Comparison of ENCODE assay signal across 11 cellular contexts in genomic region chr14:73283592-73284379, GRCh38. TPM values are rescaled to one million over a fixed set of nuclear protein-coding genes. Genes with fewer than 3 reads are reported as not detected.
DNase-seq lines count a peak whose midpoint lies in the region; ATAC-seq and TF ChIP-seq lines count a peak whose summit lies in the region.
"Had no signal": no experiment of that assay in that cellular context is flagged by ENCODE, and none has a peak within 500 bp of the region (broad histone marks: within the 10 kb centered on the region; RNA-seq: fewer than 3 reads in every experiment).

No MANE protein-coding gene starts in this region.

- DNase-seq in EH (ENCODE audit: low read depth) (peak; percentile 47), NCI-H2227 treated with DMSO at 0.1 percent for 48 hours (lab: John Stamatoyannopoulos, UW) (peak; percentile 63), epithelial cell of esophagus (ENCODE audit: low read depth) (peak; percentile 42), neural crest cell (ENCODE audit: low read depth, low spot score) (no peak)
- no peak for DNase-seq in natural killer cell treated with Interleukin-12 subunit alpha and Interleukin-12 subunit beta and Interleukin-15 and Interleukin-18, amount 100 ng/mL, for 72 hours (ENCODE audit: low spot score)
- no peak for DNase-seq in stimulated activated naive CD4-positive, alpha-beta T cell (lab: John Stamatoyannopoulos, UW)
- no peak for DNase-seq in activated CD4-positive, CD25-positive, alpha-beta regulatory T cell (lab: John Stamatoyannopoulos, UW)
- DNase-seq: activated naive CD4-positive, alpha-beta T cell treated with anti-CD3 and anti-CD28 coated beads, Interleukin-2, amount 50 U/mL, for 16 hours; gastrocnemius medialis; NCI-H2029 treated with DMSO at 0.1 percent for 48 hours had no signal

- no peaks in the 10 kb centered on the region for H3K9me3 Mint-ChIP-seq in neural crest cell
- H3K9me3 Mint-ChIP-seq in natural killer cell treated with Interleukin-12 subunit alpha and Interleukin-12 subunit beta and Interleukin-15 and Interleukin-18, amount 100 ng/mL, for 72 hours: no peaks in the 10 kb centered on the region

- no peak for ATAC-seq in natural killer cell treated with Interleukin-12 subunit alpha and Interleukin-12 subunit beta and Interleukin-15 and Interleukin-18, amount 100 ng/mL, for 72 hours
- ATAC-seq in GM18498 (IDR thresholded peaks at IDR 0.05; ENCODE audit: unreplicated experiment): no peak
- ATAC-seq: gastrocnemius medialis had no signal

- TF ChIP-seq CTCF in epithelial cell of esophagus (IDR thresholded peaks at IDR 0.05; ENCODE audit: insufficient read depth, low read depth, low read length, missing control alignments) (peak; percentile 48), neural crest cell (conservative IDR thresholded peaks at IDR 0.05) (peak; percentile 33)

- H3K36me3 Mint-ChIP-seq in neural crest cell (ENCODE audit: low read depth): peaks cover 5% of the 10 kb centered on the region
- peaks cover 40% of the 10 kb centered on the region for H3K36me3 Mint-ChIP-seq in natural killer cell treated with Interleukin-12 subunit alpha and Interleukin-12 subunit beta and Interleukin-15 and Interleukin-18, amount 100 ng/mL, for 72 hours

- H3K27me3 Mint-ChIP-seq in neural crest cell (ENCODE audit: low read depth): no peaks in the 10 kb centered on the region
- no peaks in the 10 kb centered on the region for H3K27me3 Mint-ChIP-seq in natural killer cell treated with Interleukin-12 subunit alpha and Interleukin-12 subunit beta and Interleukin-15 and Interleukin-18, amount 100 ng/mL, for 72 hours

- no peak overlapping the region for H3K4me3 ChIP-seq in epithelial cell of esophagus (ENCODE audit: low read length)
- H3K4me3 ChIP-seq: gastrocnemius medialis had no signal

- peaks cover 9% of the 10 kb centered on the region for H3K4me1 Mint-ChIP-seq in neural crest cell
- H3K4me1 Mint-ChIP-seq in natural killer cell treated with Interleukin-12 subunit alpha and Interleukin-12 subunit beta and Interleukin-15 and Interleukin-18, amount 100 ng/mL, for 72 hours (ENCODE audit: low read depth in 2 of 2): peaks cover 6 to 8% of the 10 kb centered on the region in 2 donors

- no peak overlapping the region for H3K4me3 Mint-ChIP-seq in neural crest cell
- no peak overlapping the region for H3K4me3 Mint-ChIP-seq in natural killer cell treated with Interleukin-12 subunit alpha and Interleukin-12 subunit beta and Interleukin-15 and Interleukin-18, amount 100 ng/mL, for 72 hours

- no peak overlapping the region for H3K27ac Mint-ChIP-seq in neural crest cell (ENCODE audit: unreplicated experiment)
- H3K27ac Mint-ChIP-seq in natural killer cell treated with Interleukin-12 subunit alpha and Interleukin-12 subunit beta and Interleukin-15 and Interleukin-18, amount 100 ng/mL, for 72 hours: no peak overlapping the region

RNA-seq across cellular contexts. Expression of gene PAPLN, which starts 46.5 kb away (rescaled TPM):
- 2.7 and 4.1 TPM in 2 replicates for total RNA-seq in neural crest cell
- under 1 TPM; 0.17 to 0.47 TPM for total RNA-seq in natural killer cell treated with Interleukin-12 subunit alpha and Interleukin-12 subunit beta and Interleukin-15 and Interleukin-18, amount 100 ng/mL, for 72 hours

Comparison
In these comparisons a context has a peak if more than half of its experiments do, and no peak if none do; other contexts are left out.
1. DNase-seq: peak in EH (single experiment), NCI-H2227 treated with DMSO at 0.1 percent for 48 hours (single experiment) and epithelial cell of esophagus (single experiment); none in neural crest cell (single experiment), natural killer cell treated with Interleukin-12 subunit alpha and Interleukin-12 subunit beta and Interleukin-15 and Interleukin-18, amount 100 ng/mL, for 72 hours (single experiment), stimulated activated naive CD4-positive, alpha-beta T cell (0 of 6) and activated CD4-positive, CD25-positive, alpha-beta regulatory T cell (0 of 4).